Comparison of ENCODE assay signal across 9 cellular contexts in the genomic region with DNA sequence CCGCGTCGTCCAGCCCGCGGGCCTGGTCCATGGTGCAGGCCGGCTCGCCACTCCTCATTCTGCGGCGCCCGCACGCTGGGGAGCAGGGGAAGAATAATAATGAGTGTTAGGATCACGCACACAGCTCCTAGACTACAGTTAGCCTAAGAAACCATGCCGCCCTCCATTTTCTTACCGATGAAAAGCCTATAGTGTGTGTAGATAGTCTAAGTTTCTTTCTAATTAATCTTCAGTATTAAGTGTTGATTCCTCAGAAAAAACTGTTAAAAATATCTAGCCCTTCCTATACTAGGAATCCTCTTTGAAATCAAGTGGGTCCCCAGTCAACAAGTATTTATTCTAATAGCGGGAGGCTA. TPM values are rescaled to one million over a fixed set of nuclear protein-coding genes. Genes with fewer than 3 reads are reported as not detected.
DNase-seq lines count a peak whose midpoint lies in the region; ATAC-seq and TF ChIP-seq lines count a peak whose summit lies in the region.
"Had no signal": no experiment of that assay in that cellular context is flagged by ENCODE, and none has a peak within 500 bp of the region (broad histone marks: within the 10 kb centered on the region; RNA-seq: fewer than 3 reads in every experiment).

No MANE protein-coding gene starts in this region.

- H3K9me3 ChIP-seq in thymus (ENCODE audit: control insufficient read depth) = no peaks in the 10 kb centered on the region

- WGBS in thymus = 38% methylated on average over 15 of the region's 15 CpGs

- H3K4me1 Mint-ChIP-seq in activated CD8-positive, alpha-beta memory T cell treated with anti-CD3 and anti-CD28 coated beads, Interleukin-2, amount 10 ng/mL, durations not matched to agents 7 days and 5 days = peaks cover 3% of the 10 kb centered on the region
- peaks cover 5% of the 10 kb centered on the region for H3K4me1 Mint-ChIP-seq in activated T-helper 2 cell treated with anti-CD3 and anti-CD28 coated beads, Interferon-gamma antibody, Interleukin-2, Interleukin-4, amounts not matched to agents 10 μg/mL and 5 μg/mL and 100 μg/mL, durations not matched to agents 14 hours and 24 hours and 36 hours (ENCODE audit: low read depth)

- H3K27me3 Mint-ChIP-seq in activated CD8-positive, alpha-beta memory T cell treated with anti-CD3 and anti-CD28 coated beads, Interleukin-2, amount 10 ng/mL, durations not matched to agents 7 days and 5 days = no peaks in the 10 kb centered on the region
- no peaks in the 10 kb centered on the region for H3K27me3 Mint-ChIP-seq in activated T-helper 2 cell treated with anti-CD3 and anti-CD28 coated beads, Interferon-gamma antibody, Interleukin-2, Interleukin-4, amounts not matched to agents 10 μg/mL and 5 μg/mL and 100 μg/mL, durations not matched to agents 14 hours and 24 hours and 36 hours (ENCODE audit: low read depth)

- no peak overlapping the region for H3K27ac ChIP-seq in thymus (ENCODE audit: low read depth)

- peak overlapping the region; percentile 39 for H3K4me3 ChIP-seq in kidney epithelial cell (ENCODE audit: low read depth, low read length)
- H3K4me3 ChIP-seq in thymus (ENCODE audit: low read length) = peak overlapping the region; percentile 58

- no peak for DNase-seq in activated CD8-positive, alpha-beta memory T cell treated with anti-CD3 and anti-CD28 coated beads, Interleukin-2, amount 10 ng/mL, durations not matched to agents 7 days and 5 days
- DNase-seq in activated CD8-positive, alpha-beta memory T cell treated with anti-CD3 and anti-CD28 coated beads, Interleukin-2, amount 50 U/mL, for 4 hours = no peak
- no peak for DNase-seq in activated T-helper 2 cell treated with anti-CD3 and anti-CD28 coated beads, Interferon-gamma antibody, Interleukin-2, Interleukin-4, amounts not matched to agents 10 μg/mL and 5 μg/mL and 100 μg/mL, durations not matched to agents 14 hours and 24 hours and 36 hours (ENCODE audit: low spot score)
- DNase-seq in kidney epithelial cell (ENCODE audit: low read depth) = no peak
- no peak for DNase-seq in effector CD4-positive, alpha-beta T cell
- DNase-seq in NCI-H1417 treated with DMSO at 0.1 percent for 48 hours (lab: John Stamatoyannopoulos, UW) = no peak
- DNase-seq: NCI-H2107 had no signal

- CTCF ChIA-PET in activated CD8-positive, alpha-beta memory T cell treated with anti-CD3 and anti-CD28 coated beads, Interleukin-2, amount 10 ng/mL, durations not matched to agents 7 days and 5 days (lab: Charles Lee) = interaction anchor here (0.9 to 3.6 kb wide), 18 partner anchors 9 to 414 kb away, joined by 3 to 29 read pairs (median 4); a partner anchor contains a TSS

- no peak for TF ChIP-seq CTCF in kidney epithelial cell (IDR thresholded peaks at IDR 0.05; ENCODE audit: insufficient read depth, low read length, poor library complexity, severe bottlenecking)

- peak overlapping the region; percentile 29 for H3K4me3 Mint-ChIP-seq in activated CD8-positive, alpha-beta memory T cell treated with anti-CD3 and anti-CD28 coated beads, Interleukin-2, amount 10 ng/mL, durations not matched to agents 7 days and 5 days
- H3K4me3 Mint-ChIP-seq in activated T-helper 2 cell treated with anti-CD3 and anti-CD28 coated beads, Interferon-gamma antibody, Interleukin-2, Interleukin-4, amounts not matched to agents 10 μg/mL and 5 μg/mL and 100 μg/mL, durations not matched to agents 14 hours and 24 hours and 36 hours (ENCODE audit: low read depth) = peak overlapping the region; percentile 55

- H3K27ac Mint-ChIP-seq in activated CD8-positive, alpha-beta memory T cell treated with anti-CD3 and anti-CD28 coated beads, Interleukin-2, amount 10 ng/mL, durations not matched to agents 7 days and 5 days = no peak overlapping the region
- no peak overlapping the region for H3K27ac Mint-ChIP-seq in activated T-helper 2 cell treated with anti-CD3 and anti-CD28 coated beads, Interferon-gamma antibody, Interleukin-2, Interleukin-4, amounts not matched to agents 10 μg/mL and 5 μg/mL and 100 μg/mL, durations not matched to agents 14 hours and 24 hours and 36 hours

- intact Hi-C loops in activated T-helper 2 cell treated with anti-CD3 and anti-CD28 coated beads, Interferon-gamma antibody, Interleukin-2, Interleukin-4, amounts not matched to agents 10 μg/mL and 5 μg/mL and 100 μg/mL, durations not matched to agents 14 hours and 24 hours and 36 hours (cut with micrococcal nuclease) = loop anchor here (1.0 to 5.0 kb wide), 2 partner anchors 45 to 209 kb away; a partner anchor contains a TSS

- H3K36me3 ChIP-seq in kidney epithelial cell (ENCODE audit: control insufficient read depth, insufficient read depth, low read length) (no peaks in the 10 kb centered on the region), thymus (ENCODE audit: control insufficient read depth, insufficient read depth) (peaks cover 10% of the 10 kb centered on the region)

- peaks cover 2% of the 10 kb centered on the region for H3K9me3 Mint-ChIP-seq in activated CD8-positive, alpha-beta memory T cell treated with anti-CD3 and anti-CD28 coated beads, Interleukin-2, amount 10 ng/mL, durations not matched to agents 7 days and 5 days (ENCODE audit: low read depth)
- no peaks in the 10 kb centered on the region for H3K9me3 Mint-ChIP-seq in activated T-helper 2 cell treated with anti-CD3 and anti-CD28 coated beads, Interferon-gamma antibody, Interleukin-2, Interleukin-4, amounts not matched to agents 10 μg/mL and 5 μg/mL and 100 μg/mL, durations not matched to agents 14 hours and 24 hours and 36 hours

- peaks cover 8% of the 10 kb centered on the region for H3K4me1 ChIP-seq in thymus (ENCODE audit: control insufficient read depth, insufficient read depth, low read length)

- peaks cover 6% of the 10 kb centered on the region for H3K36me3 Mint-ChIP-seq in activated CD8-positive, alpha-beta memory T cell treated with anti-CD3 and anti-CD28 coated beads, Interleukin-2, amount 10 ng/mL, durations not matched to agents 7 days and 5 days
- H3K36me3 Mint-ChIP-seq in activated T-helper 2 cell treated with anti-CD3 and anti-CD28 coated beads, Interferon-gamma antibody, Interleukin-2, Interleukin-4, amounts not matched to agents 10 μg/mL and 5 μg/mL and 100 μg/mL, durations not matched to agents 14 hours and 24 hours and 36 hours (ENCODE audit: low read depth) = no peaks in the 10 kb centered on the region

- H3K27me3 ChIP-seq in kidney epithelial cell (ENCODE audit: control insufficient read depth, insufficient read depth, low read length) (no peaks in the 10 kb centered on the region), thymus (ENCODE audit: control insufficient read depth, insufficient read depth) (no peaks in the 10 kb centered on the region)

- peak; percentile 4 for ATAC-seq in activated CD8-positive, alpha-beta memory T cell treated with anti-CD3 and anti-CD28 coated beads, Interleukin-2, amount 10 ng/mL, durations not matched to agents 7 days and 5 days
- no peak for ATAC-seq in GM21717 (IDR thresholded peaks at IDR 0.05; ENCODE audit: unreplicated experiment)

RNA-seq across cellular contexts. Expression of a gene that starts 9.3 kb away (rescaled TPM):
- under 1 TPM; 0.58 to 0.80 TPM for total RNA-seq in activated CD8-positive, alpha-beta memory T cell treated with anti-CD3 and anti-CD28 coated beads, Interleukin-2, amount 10 ng/mL, durations not matched to agents 7 days and 5 days
- 0.48 and 0.60 TPM in 2 replicates for total RNA-seq in activated T-helper 2 cell treated with anti-CD3 and anti-CD28 coated beads, Interferon-gamma antibody, Interleukin-2, Interleukin-4, amounts not matched to agents 10 μg/mL and 5 μg/mL and 100 μg/mL, durations not matched to agents 14 hours and 24 hours and 36 hours
- 6.0 and 9.8 TPM in 2 replicates for total RNA-seq in kidney epithelial cell
- 4.6 TPM for polyA plus RNA-seq in thymus

RNA-seq across cellular contexts. Expression of a gene that starts 47.6 kb away (rescaled TPM):
- total RNA-seq in activated CD8-positive, alpha-beta memory T cell treated with anti-CD3 and anti-CD28 coated beads, Interleukin-2, amount 10 ng/mL, durations not matched to agents 7 days and 5 days = 10 to 100 TPM; 28.6 to 29.3 TPM
- total RNA-seq in activated T-helper 2 cell treated with anti-CD3 and anti-CD28 coated beads, Interferon-gamma antibody, Interleukin-2, Interleukin-4, amounts not matched to agents 10 μg/mL and 5 μg/mL and 100 μg/mL, durations not matched to agents 14 hours and 24 hours and 36 hours = 25.6 and 28.2 TPM in 2 replicates
- 19.8 and 20.9 TPM in 2 replicates for total RNA-seq in kidney epithelial cell
- 15.3 TPM for polyA plus RNA-seq in thymus
